In the genomic region with DNA sequence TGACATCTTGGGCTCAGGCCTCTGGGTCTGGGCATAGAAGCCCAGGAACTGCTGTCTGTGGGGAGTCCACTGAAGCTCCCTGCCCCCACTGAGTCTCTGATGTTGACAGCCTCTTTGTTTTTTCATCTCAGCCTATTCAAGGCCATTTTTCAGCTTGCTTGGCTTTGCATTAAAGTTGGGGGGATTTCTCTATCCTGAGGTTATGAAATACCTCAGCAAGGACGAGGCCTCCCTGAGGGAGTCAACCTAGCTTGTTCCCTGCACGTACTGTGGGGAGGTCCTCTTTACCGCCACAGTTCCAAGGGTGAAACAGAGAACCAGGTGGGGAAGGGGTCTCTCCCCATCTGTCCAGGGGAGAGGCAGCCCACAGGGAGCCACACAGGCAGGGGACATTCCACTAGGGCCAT, we compare ENCODE assay signal across 26 cellular contexts. TPM values are rescaled to one million over a fixed set of nuclear protein-coding genes. Genes with fewer than 3 reads are reported as not detected.
DNase-seq lines count a peak whose midpoint lies in the region; ATAC-seq and TF ChIP-seq lines count a peak whose summit lies in the region.
"Had no signal": no experiment of that assay in that cellular context is flagged by ENCODE, and none has a peak within 500 bp of the region (broad histone marks: within the 10 kb centered on the region; RNA-seq: fewer than 3 reads in every experiment).

No MANE protein-coding gene starts in this region.

- H3K27me3 ChIP-seq in BLaER1 (no peaks in the 10 kb centered on the region), RWPE2 (ENCODE audit: insufficient read depth, poor library complexity, severe bottlenecking) (no peaks in the 10 kb centered on the region), ovary (no peaks in the 10 kb centered on the region), heart left ventricle (no peaks in the 10 kb centered on the region)
- H3K27me3 ChIP-seq: colonic mucosa, left lung had no signal

- ATAC-seq in RWPE2 (ENCODE audit: low read depth) (no peak), HG03175 (IDR thresholded peaks at IDR 0.05; ENCODE audit: unreplicated experiment) (no peak), heart left ventricle (no peak)
- ATAC-seq: left lung; naive thymus-derived CD8-positive, alpha-beta T cell; stimulated activated naive B cell treated with anti-CD40 and anti-IgM and Interleukin-4, amounts not matched to agents 10 μg/mL and 1 μg/mL and 100 μg/mL, for 72 hours had no signal

- H3K4me1 ChIP-seq in BLaER1 (peaks cover 90% of the 10 kb centered on the region), RWPE2 (ENCODE audit: insufficient read depth, poor library complexity, severe bottlenecking) (no peaks in the 10 kb centered on the region), ovary (ENCODE audit: insufficient read depth) (peaks cover 51% of the 10 kb centered on the region), heart left ventricle (peaks cover 0 to 87% (median 40%) of the 10 kb centered on the region in 12 donors)

- no peak overlapping the region for H3K4me3 ChIP-seq in BLaER1
- no peak overlapping the region for H3K4me3 ChIP-seq in RWPE2 (ENCODE audit: severe bottlenecking)
- H3K4me3 ChIP-seq in iPS-18c (ENCODE audit: insufficient read depth, low read depth, low read length), result peak overlapping the region; percentile 15; the same call in 1 of the 2 replicates
- H3K4me3 ChIP-seq in ovary, result no peak overlapping the region
- H3K4me3 ChIP-seq in heart left ventricle, result no peak overlapping the region
- H3K4me3 ChIP-seq: colonic mucosa, left lung had no signal

- H3K4me1 Mint-ChIP-seq in activated naive CD4-positive, alpha-beta T cell treated with anti-CD3 and anti-CD28 coated beads for 36 hours (ENCODE audit: low read depth), result no peaks in the 10 kb centered on the region
- H3K4me1 Mint-ChIP-seq: activated naive CD4-positive, alpha-beta T cell treated with anti-CD3 and anti-CD28 coated beads, Interleukin-2, amount 50 U/mL, for 24 hours had no signal

- H3K36me3 Mint-ChIP-seq in activated naive CD4-positive, alpha-beta T cell treated with anti-CD3 and anti-CD28 coated beads for 36 hours (ENCODE audit: low read depth), result no peaks in the 10 kb centered on the region
- H3K36me3 Mint-ChIP-seq: activated CD4-positive, alpha-beta memory T cell treated with anti-CD3 and anti-CD28 coated beads for 36 hours had no signal

- 13 to 37% (median 21%) methylated on average over 3 of the region's 3 CpGs for WGBS in ovary, 3 donors
- 87 to 91% (median 88%) methylated on average over 3 of the region's 3 CpGs for WGBS in heart left ventricle, 4 donors

- H3K9ac ChIP-seq in BLaER1, result 0 out of 2 replicates have a peak overlapping the region, but pooled peaks have one; percentile 2

- H3K9me3 ChIP-seq in BLaER1 (no peaks in the 10 kb centered on the region), RWPE2 (ENCODE audit: severe bottlenecking) (no peaks in the 10 kb centered on the region), iPS-18c (ENCODE audit: control insufficient read depth, insufficient read depth, low read length) (no peaks in the 10 kb centered on the region), ovary (no peaks in the 10 kb centered on the region), heart left ventricle (no peaks in the 10 kb centered on the region)
- H3K9me3 ChIP-seq: colonic mucosa, left lung had no signal

- no peak for TF ChIP-seq POLR2A in ovary (IDR thresholded peaks at IDR 0.05)
- TF ChIP-seq POLR2A in heart left ventricle (IDR thresholded peaks at IDR 0.05), result no peak

- H3K27ac Mint-ChIP-seq in activated naive CD4-positive, alpha-beta T cell treated with anti-CD3 and anti-CD28 coated beads for 36 hours, result no peak overlapping the region
- H3K27ac Mint-ChIP-seq: activated CD4-positive, alpha-beta memory T cell treated with anti-CD3 and anti-CD28 coated beads for 36 hours; activated naive CD4-positive, alpha-beta T cell treated with anti-CD3 and anti-CD28 coated beads, Interleukin-2, amount 50 U/mL, for 24 hours; activated T-helper 1 cell treated with anti-CD3 and anti-CD28 coated beads, Interleukin-12 subunit alpha, Interleukin-12 subunit beta, Interleukin-2, Interleukin-4 antibody, amounts not matched to agents 30 ng/mL and 10 ng/mL and 1 ng/mL, durations not matched to agents 14 hours and 24 hours and 36 hours; IgD-negative memory B cell; stimulated activated naive B cell treated with anti-CD40 and anti-IgM and Interleukin-4, amounts not matched to agents 10 μg/mL and 1 μg/mL and 100 μg/mL, for 72 hours had no signal

- H4K20me1 ChIP-seq in BLaER1, result peaks cover 100% of the 10 kb centered on the region

- TF ChIP-seq CTCF in RWPE2 (IDR thresholded peaks at IDR 0.05; ENCODE audit: poor library complexity, severe bottlenecking) (no peak), ovary (IDR thresholded peaks at IDR 0.05) (no peak), heart left ventricle (IDR thresholded peaks at IDR 0.05) (no peak)

- no peaks in the 10 kb centered on the region for H3K9me3 Mint-ChIP-seq in activated naive CD4-positive, alpha-beta T cell treated with anti-CD3 and anti-CD28 coated beads for 36 hours
- H3K9me3 Mint-ChIP-seq: activated CD4-positive, alpha-beta memory T cell treated with anti-CD3 and anti-CD28 coated beads for 36 hours; activated naive CD4-positive, alpha-beta T cell treated with anti-CD3 and anti-CD28 coated beads, Interleukin-2, amount 50 U/mL, for 24 hours; activated T-helper 1 cell treated with anti-CD3 and anti-CD28 coated beads, Interleukin-12 subunit alpha, Interleukin-12 subunit beta, Interleukin-2, Interleukin-4 antibody, amounts not matched to agents 30 ng/mL and 10 ng/mL and 1 ng/mL, durations not matched to agents 14 hours and 24 hours and 36 hours; CD4-positive, alpha-beta memory T cell; HFFc6; IgD-negative memory B cell; naive thymus-derived CD8-positive, alpha-beta T cell; stimulated activated naive B cell treated with anti-CD40 and anti-IgM and Interleukin-4, amounts not matched to agents 10 μg/mL and 1 μg/mL and 100 μg/mL, for 72 hours had no signal

- H3K27me3 Mint-ChIP-seq in activated naive CD4-positive, alpha-beta T cell treated with anti-CD3 and anti-CD28 coated beads for 36 hours (ENCODE audit: low read depth), result no peaks in the 10 kb centered on the region
- H3K27me3 Mint-ChIP-seq: activated CD4-positive, alpha-beta memory T cell treated with anti-CD3 and anti-CD28 coated beads for 36 hours; activated naive CD4-positive, alpha-beta T cell treated with anti-CD3 and anti-CD28 coated beads, Interleukin-2, amount 50 U/mL, for 24 hours; CD4-positive, alpha-beta memory T cell; IgD-negative memory B cell; naive thymus-derived CD8-positive, alpha-beta T cell; stimulated activated naive B cell treated with anti-CD40 and anti-IgM and Interleukin-4, amounts not matched to agents 10 μg/mL and 1 μg/mL and 100 μg/mL, for 72 hours had no signal

- peak overlapping the region; percentile 84 for H3K4me2 ChIP-seq in BLaER1

- H3K4me3 Mint-ChIP-seq in activated naive CD4-positive, alpha-beta T cell treated with anti-CD3 and anti-CD28 coated beads for 36 hours, result no peak overlapping the region
- H3K4me3 Mint-ChIP-seq: activated CD4-positive, alpha-beta memory T cell treated with anti-CD3 and anti-CD28 coated beads for 36 hours; activated naive CD4-positive, alpha-beta T cell treated with anti-CD3 and anti-CD28 coated beads, Interleukin-2, amount 50 U/mL, for 24 hours; activated T-helper 1 cell treated with anti-CD3 and anti-CD28 coated beads, Interleukin-12 subunit alpha, Interleukin-12 subunit beta, Interleukin-2, Interleukin-4 antibody, amounts not matched to agents 30 ng/mL and 10 ng/mL and 1 ng/mL, durations not matched to agents 14 hours and 24 hours and 36 hours; CD4-positive, alpha-beta memory T cell; HFFc6; IgD-negative memory B cell; naive thymus-derived CD8-positive, alpha-beta T cell; stimulated activated naive B cell treated with anti-CD40 and anti-IgM and Interleukin-4, amounts not matched to agents 10 μg/mL and 1 μg/mL and 100 μg/mL, for 72 hours had no signal

- TF ChIP-seq EP300 in ovary (IDR thresholded peaks at IDR 0.05), result no peak

- CTCF ChIA-PET in activated naive CD4-positive, alpha-beta T cell treated with anti-CD3 and anti-CD28 coated beads for 36 hours (lab: Charles Lee), result interaction anchor here (0.6 kb wide), 1 partner anchor 917 kb away, joined by 3 read pairs; no protein-coding TSS in a partner anchor

- DNase-seq in RWPE2 (ENCODE audit: low spot score) (peak; percentile 17), ovary (peak in 4 of 5 donors; percentile 47 to 69 (median 51)), NCI-H2196 (lab: John Stamatoyannopoulos, UW; ENCODE audit: unreplicated experiment) (no peak), heart left ventricle (no peak)
- DNase-seq in activated naive CD4-positive, alpha-beta T cell treated with anti-CD3 and anti-CD28 coated beads for 36 hours, result no peak
- DNase-seq: activated CD4-positive, alpha-beta memory T cell treated with anti-CD3 and anti-CD28 coated beads for 36 hours; CD4-positive, alpha-beta memory T cell; colonic mucosa; effector memory CD4-positive, alpha-beta T cell; HFFc6; NCI-H146; NCI-H2107; NCI-H446 treated with DMSO at 0.1 percent for 48 hours; NCI-H82; occipital lobe; stimulated activated naive B cell treated with anti-CD40 and anti-IgM and Interleukin-4, amounts not matched to agents 10 μg/mL and 1 μg/mL and 100 μg/mL, for 72 hours had no signal

- H3K36me3 ChIP-seq in BLaER1 (peaks cover 23% of the 10 kb centered on the region; the same call in 1 of the 2 replicates), RWPE2 (ENCODE audit: low read depth) (no peaks in the 10 kb centered on the region), ovary (no peaks in the 10 kb centered on the region), heart left ventricle (no peaks in the 10 kb centered on the region)
- H3K36me3 ChIP-seq: colonic mucosa had no signal

- H3K27ac ChIP-seq in BLaER1 (peak overlapping the region; percentile 74; the same call in 1 of the 2 replicates), RWPE2 (ENCODE audit: poor library complexity, severe bottlenecking) (no peak overlapping the region), ovary (peak overlapping the region; percentile 9 to 83), heart left ventricle (no peak overlapping the region)
- H3K27ac ChIP-seq: colonic mucosa, epithelial cell of prostate, left lung, RWPE1 had no signal

- intact Hi-C loops in ovary (cut with DNase I), result loop anchor here in 2 of 4 donors (10.0 kb wide), 1 partner anchor 157 kb away; no protein-coding TSS in a partner anchor
- intact Hi-C loops in heart left ventricle (cut with DNase I), result loop anchor here in 4 of 10 donors (5.0 to 10.0 kb wide), 4 partner anchors 147 to 306 kb away; partner anchors contain the start of gene CDKN1C (in 4 of the 4)
- intact Hi-C loops in activated naive CD4-positive, alpha-beta T cell treated with anti-CD3 and anti-CD28 coated beads for 36 hours (cut with micrococcal nuclease), result loop anchor here (10.0 kb wide), 1 partner anchor 247 kb away; the partner anchor contains the start of genes KCNQ1 and TRPM5

RNA-seq across cellular contexts. Expression of gene KCNQ1OT1, which starts 8.4 kb away (rescaled TPM):
- 10 to 100 TPM in 1 of 7 donors, 1 to 10 TPM in 6; 3.9 to 11.5 (median 6.8) TPM for total RNA-seq in ovary
- polyA plus RNA-seq in ovary, result under 1 TPM; 0.43 to 0.52 TPM
- under 1 TPM; 0.28 to 0.93 (median 0.40) TPM for total RNA-seq in heart left ventricle
- under 1 TPM; 0.14 to 0.57 TPM for polyA plus RNA-seq in heart left ventricle
- total RNA-seq in activated naive CD4-positive, alpha-beta T cell treated with anti-CD3 and anti-CD28 coated beads for 36 hours, result under 1 TPM; 0.17 to 0.20 TPM

Comparison
In these comparisons a context has a peak if more than half of its experiments do, and no peak if none do; other contexts are left out.
1. H3K27ac ChIP-seq: peak in BLaER1 (single experiment) and ovary (2 of 2); none in RWPE2 (single experiment) and heart left ventricle (0 of 12).
2. DNase-seq: peak in RWPE2 (single experiment) and ovary (4 of 5); none in NCI-H2196 (single experiment), heart left ventricle (0 of 5) and activated naive CD4-positive, alpha-beta T cell treated with anti-CD3 and anti-CD28 coated beads for 36 hours (single experiment).